Comparison of ENCODE assay signal across 1 cellular context in the genomic region with DNA sequence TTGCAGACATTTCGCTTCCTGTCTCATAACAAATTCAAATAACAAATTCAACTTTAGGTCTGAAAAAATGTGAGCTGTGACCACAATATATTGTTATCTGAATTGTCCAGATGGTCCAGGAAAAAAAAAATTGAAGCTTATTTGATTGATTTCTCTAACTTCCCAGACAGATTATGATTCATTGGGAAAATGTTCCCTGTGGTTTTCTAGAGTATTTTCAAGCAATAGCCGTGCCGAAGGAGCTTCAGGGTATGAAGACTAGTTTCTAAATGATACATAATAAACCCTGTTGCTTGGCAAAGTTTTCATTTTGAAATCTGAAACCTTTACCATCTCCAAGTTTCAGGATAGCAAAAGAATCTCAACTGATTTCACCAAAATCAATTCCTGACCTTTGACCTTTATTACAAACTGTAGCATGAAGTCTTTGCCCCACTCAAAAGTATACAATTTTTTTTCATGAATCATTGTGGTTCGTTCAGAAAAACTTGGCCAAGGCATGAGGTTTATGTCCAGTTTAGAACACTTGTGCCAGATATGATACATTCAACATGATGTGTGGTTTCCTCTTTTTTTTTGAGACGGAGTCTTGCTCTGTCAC.
TF ChIP-seq lines count a peak whose summit lies in the region.

No MANE protein-coding gene starts in this region.

TF ChIP-seq in SK-N-SH, 30 proteins besides CTCF, POLR2A, EP300 and RAD21 (continued from another document):
- TF ChIP-seq, protein P1, sequence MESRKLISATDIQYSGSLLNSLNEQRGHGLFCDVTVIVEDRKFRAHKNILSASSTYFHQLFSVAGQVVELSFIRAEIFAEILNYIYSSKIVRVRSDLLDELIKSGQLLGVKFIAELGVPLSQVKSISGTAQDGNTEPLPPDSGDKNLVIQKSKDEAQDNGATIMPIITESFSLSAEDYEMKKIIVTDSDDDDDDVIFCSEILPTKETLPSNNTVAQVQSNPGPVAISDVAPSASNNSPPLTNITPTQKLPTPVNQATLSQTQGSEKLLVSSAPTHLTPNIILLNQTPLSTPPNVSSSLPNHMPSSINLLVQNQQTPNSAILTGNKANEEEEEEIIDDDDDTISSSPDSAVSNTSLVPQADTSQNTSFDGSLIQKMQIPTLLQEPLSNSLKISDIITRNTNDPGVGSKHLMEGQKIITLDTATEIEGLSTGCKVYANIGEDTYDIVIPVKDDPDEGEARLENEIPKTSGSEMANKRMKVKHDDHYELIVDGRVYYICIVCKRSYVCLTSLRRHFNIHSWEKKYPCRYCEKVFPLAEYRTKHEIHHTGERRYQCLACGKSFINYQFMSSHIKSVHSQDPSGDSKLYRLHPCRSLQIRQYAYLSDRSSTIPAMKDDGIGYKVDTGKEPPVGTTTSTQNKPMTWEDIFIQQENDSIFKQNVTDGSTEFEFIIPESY (IDR thresholded peaks at IDR 0.05; ENCODE audit: borderline replicate concordance, low read depth): peak; percentile 86
- TF ChIP-seq NFIC (IDR thresholded peaks at IDR 0.05; ENCODE audit: borderline replicate concordance) (peak; percentile 91), SIN3A (IDR thresholded peaks at IDR 0.05; ENCODE audit: borderline replicate concordance, low read depth, low read length) (peak; percentile 46), JUND (IDR thresholded peaks at IDR 0.05) (peak; percentile 99), TEAD4 (IDR thresholded peaks at IDR 0.05; ENCODE audit: borderline replicate concordance, insufficient read depth) (peak; percentile 99), FOXJ3 (CRISPR knock-in tag; IDR thresholded peaks at IDR 0.05) (no peak)
- TF ChIP-seq, protein P2, sequence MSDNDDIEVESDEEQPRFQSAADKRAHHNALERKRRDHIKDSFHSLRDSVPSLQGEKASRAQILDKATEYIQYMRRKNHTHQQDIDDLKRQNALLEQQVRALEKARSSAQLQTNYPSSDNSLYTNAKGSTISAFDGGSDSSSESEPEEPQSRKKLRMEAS (IDR thresholded peaks at IDR 0.05; ENCODE audit: low read depth): 0 out of 2 replicates have a peak, but pooled peaks have one; percentile 5
